In the genomic region with DNA sequence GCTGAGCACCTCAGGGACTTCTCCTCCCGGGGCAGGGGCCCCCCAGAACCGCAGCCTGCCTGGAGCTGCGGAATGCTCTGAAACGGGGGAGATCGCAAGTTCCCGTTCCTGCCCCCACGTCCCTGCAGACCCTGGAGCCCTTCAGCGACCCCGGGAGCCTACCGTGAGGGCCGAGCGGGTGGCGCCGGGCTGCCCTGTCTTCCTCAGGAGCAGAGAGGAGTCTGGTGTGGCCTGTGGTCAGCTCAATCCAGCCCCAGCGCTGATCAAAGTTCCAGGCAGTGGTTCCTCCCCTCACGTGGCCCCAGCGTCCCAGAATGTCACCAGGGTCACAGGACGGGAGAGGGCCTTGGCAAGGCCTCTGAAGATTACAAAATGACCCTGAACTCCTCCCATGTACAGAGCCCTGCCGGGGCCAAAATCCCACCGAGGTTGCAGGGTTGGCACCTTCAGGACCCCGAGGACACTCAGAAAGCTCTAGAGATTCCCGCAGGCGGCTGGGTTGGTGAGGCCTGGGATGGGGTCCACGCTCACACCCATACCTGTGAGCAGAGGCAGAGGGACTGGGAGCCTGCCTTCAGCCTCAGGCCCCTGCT, we compare ENCODE assay signal across 1 cellular context.
A peak's percentile ranks its signal among the peaks of the same experiment; 100 is the strongest.
TF ChIP-seq lines count a peak whose summit lies in the region.

CPN2 (minus strand) TSS at position 249 of the 593 bp plus-strand sequence. CDS start 8,626 bp downstream, outside the sequence.

TF ChIP-seq in HepG2, 621 proteins besides CTCF, POLR2A, EP300 and RAD21 (continued from another document and continues in another):
- peak; percentile 5; the same call in 1 of the 2 replicates for TF ChIP-seq ZNF646 (CRISPR knock-in tag; IDR thresholded peaks at IDR 0.05)
- no peak for TF ChIP-seq SOX13 (IDR thresholded peaks at IDR 0.05)
- TF ChIP-seq SOX13 (CRISPR knock-in tag; conservative IDR thresholded peaks at IDR 0.05 in 1 of 2, IDR thresholded peaks at IDR 0.05 in 1 of 2) = peak in 1 of 2 experiments; percentile 50; a peak in 2 of 4 replicates
- TF ChIP-seq ZFP36 (IDR thresholded peaks at IDR 0.05; ENCODE audit: borderline replicate concordance, low read depth, low read length, partially characterized antibody) = no peak
- no peak for TF ChIP-seq MAF1 (CRISPR knock-in tag; IDR thresholded peaks at IDR 0.05; ENCODE audit: borderline replicate concordance)
- TF ChIP-seq ZNF207 (IDR thresholded peaks at IDR 0.05; ENCODE audit: borderline replicate concordance) = no peak
- TF ChIP-seq ZNF292 (CRISPR knock-in tag; IDR thresholded peaks at IDR 0.05; ENCODE audit: borderline replicate concordance, low read depth) = peak; percentile 53; the same call in 1 of the 2 replicates
- TF ChIP-seq FOXC1 (CRISPR knock-in tag; IDR thresholded peaks at IDR 0.05; ENCODE audit: borderline replicate concordance) = peak; percentile 78; the same call in 1 of the 2 replicates
- TF ChIP-seq GATAD2A (CRISPR knock-in tag; IDR thresholded peaks at IDR 0.05) = peak; percentile 73
- TF ChIP-seq SRF (IDR thresholded peaks at IDR 0.05; ENCODE audit: low read depth, low read length) = no peak
- 0 out of 2 replicates have a peak, but pooled peaks have one; percentile 36 for TF ChIP-seq ZNF224 (CRISPR knock-in tag; IDR thresholded peaks at IDR 0.05)
- TF ChIP-seq, protein P1, sequence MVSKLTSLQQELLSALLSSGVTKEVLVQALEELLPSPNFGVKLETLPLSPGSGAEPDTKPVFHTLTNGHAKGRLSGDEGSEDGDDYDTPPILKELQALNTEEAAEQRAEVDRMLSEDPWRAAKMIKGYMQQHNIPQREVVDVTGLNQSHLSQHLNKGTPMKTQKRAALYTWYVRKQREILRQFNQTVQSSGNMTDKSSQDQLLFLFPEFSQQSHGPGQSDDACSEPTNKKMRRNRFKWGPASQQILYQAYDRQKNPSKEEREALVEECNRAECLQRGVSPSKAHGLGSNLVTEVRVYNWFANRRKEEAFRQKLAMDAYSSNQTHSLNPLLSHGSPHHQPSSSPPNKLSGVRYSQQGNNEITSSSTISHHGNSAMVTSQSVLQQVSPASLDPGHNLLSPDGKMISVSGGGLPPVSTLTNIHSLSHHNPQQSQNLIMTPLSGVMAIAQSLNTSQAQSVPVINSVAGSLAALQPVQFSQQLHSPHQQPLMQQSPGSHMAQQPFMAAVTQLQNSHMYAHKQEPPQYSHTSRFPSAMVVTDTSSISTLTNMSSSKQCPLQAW (CRISPR knock-in tag; IDR thresholded peaks at IDR 0.05) = 0 out of 2 replicates have a peak, but pooled peaks have one; percentile 12
- peak; percentile 19; the same call in 1 of the 2 replicates for TF ChIP-seq TFAP4 (IDR thresholded peaks at IDR 0.05; ENCODE audit: borderline replicate concordance, low read depth)
- TF ChIP-seq ZBTB7B (CRISPR knock-in tag; IDR thresholded peaks at IDR 0.05) = peak; percentile 91; the same call in 1 of the 2 replicates
- no peak for TF ChIP-seq ZNF280D (CRISPR knock-in tag; IDR thresholded peaks at IDR 0.05)
- TF ChIP-seq ZNF326 (CRISPR knock-in tag; IDR thresholded peaks at IDR 0.05; ENCODE audit: borderline replicate concordance) = no peak
- TF ChIP-seq ZNF367 (CRISPR knock-in tag; IDR thresholded peaks at IDR 0.05; ENCODE audit: borderline replicate concordance) = 0 out of 2 replicates have a peak, but pooled peaks have one; percentile 57
- 0 out of 2 replicates have a peak, but pooled peaks have one; percentile 22 for TF ChIP-seq ONECUT2 (CRISPR knock-in tag; IDR thresholded peaks at IDR 0.05)
- TF ChIP-seq ZNF503 (CRISPR knock-in tag; IDR thresholded peaks at IDR 0.05) = peak; percentile 65
- no peak for TF ChIP-seq TGIF2 (CRISPR knock-in tag; IDR thresholded peaks at IDR 0.05)
- TF ChIP-seq ZMYM2 (CRISPR knock-in tag; IDR thresholded peaks at IDR 0.05) = no peak
- peak; percentile 77; the same call in 1 of the 2 replicates for TF ChIP-seq TBX2 (CRISPR knock-in tag; IDR thresholded peaks at IDR 0.05; ENCODE audit: borderline replicate concordance)
- TF ChIP-seq, protein P2, sequence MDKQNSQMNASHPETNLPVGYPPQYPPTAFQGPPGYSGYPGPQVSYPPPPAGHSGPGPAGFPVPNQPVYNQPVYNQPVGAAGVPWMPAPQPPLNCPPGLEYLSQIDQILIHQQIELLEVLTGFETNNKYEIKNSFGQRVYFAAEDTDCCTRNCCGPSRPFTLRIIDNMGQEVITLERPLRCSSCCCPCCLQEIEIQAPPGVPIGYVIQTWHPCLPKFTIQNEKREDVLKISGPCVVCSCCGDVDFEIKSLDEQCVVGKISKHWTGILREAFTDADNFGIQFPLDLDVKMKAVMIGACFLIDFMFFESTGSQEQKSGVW (CRISPR knock-in tag; IDR thresholded peaks at IDR 0.05; ENCODE audit: borderline replicate concordance) = no peak
- TF ChIP-seq ZNF564 (CRISPR knock-in tag; IDR thresholded peaks at IDR 0.05) = 0 out of 2 replicates have a peak, but pooled peaks have one; percentile 53
- TF ChIP-seq ZNF710 (CRISPR knock-in tag; IDR thresholded peaks at IDR 0.05; ENCODE audit: borderline replicate concordance) = no peak
- no peak for TF ChIP-seq ZNF530 (CRISPR knock-in tag; IDR thresholded peaks at IDR 0.05; ENCODE audit: low read depth)
- TF ChIP-seq, protein P3, sequence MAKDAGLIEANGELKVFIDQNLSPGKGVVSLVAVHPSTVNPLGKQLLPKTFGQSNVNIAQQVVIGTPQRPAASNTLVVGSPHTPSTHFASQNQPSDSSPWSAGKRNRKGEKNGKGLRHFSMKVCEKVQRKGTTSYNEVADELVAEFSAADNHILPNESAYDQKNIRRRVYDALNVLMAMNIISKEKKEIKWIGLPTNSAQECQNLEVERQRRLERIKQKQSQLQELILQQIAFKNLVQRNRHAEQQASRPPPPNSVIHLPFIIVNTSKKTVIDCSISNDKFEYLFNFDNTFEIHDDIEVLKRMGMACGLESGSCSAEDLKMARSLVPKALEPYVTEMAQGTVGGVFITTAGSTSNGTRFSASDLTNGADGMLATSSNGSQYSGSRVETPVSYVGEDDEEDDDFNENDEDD (CRISPR knock-in tag; IDR thresholded peaks at IDR 0.05; ENCODE audit: borderline replicate concordance) = 0 out of 2 replicates have a peak, but pooled peaks have one; percentile 47
- peak; percentile 79; the same call in 1 of the 2 replicates for TF ChIP-seq GFI1 (CRISPR knock-in tag; IDR thresholded peaks at IDR 0.05; ENCODE audit: borderline replicate concordance)
- 0 out of 2 replicates have a peak, but pooled peaks have one; percentile 31 for TF ChIP-seq ZNF12 (CRISPR knock-in tag; IDR thresholded peaks at IDR 0.05)
- TF ChIP-seq HNRNPLL (IDR thresholded peaks at IDR 0.05; ENCODE audit: low read depth, low read length, poor library complexity, severe bottlenecking) = no peak
- TF ChIP-seq ZKSCAN5 (CRISPR knock-in tag; IDR thresholded peaks at IDR 0.05) = peak; percentile 32; the same call in 1 of the 2 replicates
- peak; percentile 75; the same call in 1 of the 2 replicates for TF ChIP-seq ZSCAN21 (CRISPR knock-in tag; IDR thresholded peaks at IDR 0.05; ENCODE audit: borderline replicate concordance)
- TF ChIP-seq NFE2L1 (CRISPR knock-in tag; IDR thresholded peaks at IDR 0.05; ENCODE audit: borderline replicate concordance) = no peak
- no peak for TF ChIP-seq FOXM1 (CRISPR knock-in tag; IDR thresholded peaks at IDR 0.05)
- TF ChIP-seq ZNF44 (CRISPR knock-in tag; IDR thresholded peaks at IDR 0.05) = no peak
- TF ChIP-seq ZNF563 (CRISPR knock-in tag; IDR thresholded peaks at IDR 0.05) = peak; percentile 68; the same call in 1 of the 2 replicates
- peak; percentile 47; the same call in 1 of the 2 replicates for TF ChIP-seq BRD4 (CRISPR knock-in tag; IDR thresholded peaks at IDR 0.05)
- TF ChIP-seq NR2F6 (IDR thresholded peaks at IDR 0.05) = peak; percentile 83
- peak; percentile 87 for TF ChIP-seq NR2F6 (CRISPR knock-in tag; IDR thresholded peaks at IDR 0.05)
- no peak for TF ChIP-seq MAFF (IDR thresholded peaks at IDR 0.05; ENCODE audit: low read depth, low read length)
- TF ChIP-seq FOSL2 (CRISPR knock-in tag; IDR thresholded peaks at IDR 0.05) = peak; percentile 19; the same call in 1 of the 2 replicates
